11 cellular contexts compared by ENCODE assay signal in the genomic region with DNA sequence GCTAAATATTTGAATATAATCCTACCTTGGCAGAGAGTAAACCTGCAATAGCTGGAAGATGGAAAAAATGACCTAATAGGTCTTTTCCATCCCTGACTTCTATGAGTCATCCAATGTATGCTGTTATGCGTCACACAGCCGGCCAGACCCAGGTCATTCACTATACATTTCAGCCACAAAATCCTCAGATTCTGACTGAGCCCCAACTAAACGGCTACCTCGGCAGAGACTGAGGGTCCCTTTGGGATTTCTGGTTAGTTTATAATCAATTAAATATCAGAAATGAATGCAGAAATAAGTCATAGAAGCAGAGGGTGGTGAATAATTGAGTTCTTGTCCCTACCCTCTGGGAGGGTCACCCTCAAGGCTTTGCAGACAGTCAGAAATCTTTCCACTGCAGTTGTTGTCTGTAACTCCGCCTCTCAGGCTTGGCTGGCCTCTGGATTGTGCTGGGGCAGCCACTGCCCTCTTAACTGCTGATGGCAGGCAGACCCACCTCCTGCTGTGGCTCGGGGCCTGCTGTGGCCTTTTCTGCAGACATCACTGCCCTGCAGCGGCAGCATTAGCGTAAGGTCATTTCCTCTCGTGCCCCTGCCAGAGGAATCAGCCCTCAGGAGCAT.
DNase-seq lines count a peak whose midpoint lies in the region; ATAC-seq and TF ChIP-seq lines count a peak whose summit lies in the region.
"Had no signal": no experiment of that assay in that cellular context is flagged by ENCODE, and none has a peak within 500 bp of the region (broad histone marks: within the 10 kb centered on the region; RNA-seq: fewer than 3 reads in every experiment).

No MANE protein-coding gene starts in this region.

- H3K18ac ChIP-seq in mesenchymal stem cell (ENCODE audit: low read depth in 1 of 2, low read length in 2 of 2) = peak overlapping the region; percentile 65 to 81

- peak overlapping the region; percentile 10 for H2BK5ac ChIP-seq in mesenchymal stem cell (ENCODE audit: low read depth, low read length, poor library complexity, severe bottlenecking)

- H3K27ac ChIP-seq in HUES6 (ENCODE audit: low read depth, low read length) = peak overlapping the region; percentile 59; the same call in 1 of the 2 replicates
- H3K27ac ChIP-seq in mesenchymal stem cell (ENCODE audit: low read length, poor library complexity, severe bottlenecking) = peak overlapping the region; percentile 94
- no peak overlapping the region for H3K27ac ChIP-seq in CD8-positive, alpha-beta memory T cell (ENCODE audit: low read depth, low read length)
- H3K27ac ChIP-seq: skin epidermis had no signal

- H3K36me3 ChIP-seq in HUES6 (ENCODE audit: control insufficient read depth, insufficient read depth, low read length) = no peaks in the 10 kb centered on the region
- no peaks in the 10 kb centered on the region for H3K36me3 ChIP-seq in mesenchymal stem cell (ENCODE audit: control insufficient read depth in 1 of 2, insufficient read depth in 2 of 2, low read depth in 1 of 2, low read length in 2 of 2)
- no peaks in the 10 kb centered on the region for H3K36me3 ChIP-seq in CD8-positive, alpha-beta memory T cell (ENCODE audit: insufficient read depth, low read length)

- H3K4me3 Mint-ChIP-seq in brain = peak overlapping the region in 2 of 5 experiments; percentile 18 to 51
- H3K4me3 Mint-ChIP-seq in CD8-positive, alpha-beta memory T cell = no peak overlapping the region

- POLR2A ChIA-PET in CD8-positive, alpha-beta memory T cell (lab: Charles Lee) = no interaction called here

- H3K4ac ChIP-seq in mesenchymal stem cell (ENCODE audit: low read depth in 1 of 2, low read length in 2 of 2) = peak overlapping the region in 1 of 2 experiments; percentile 78

- H3K14ac ChIP-seq in mesenchymal stem cell (ENCODE audit: low read length in 2 of 2) = no peak overlapping the region

- H3K27me3 Mint-ChIP-seq in brain = peaks cover 4% of the 10 kb centered on the region
- no peaks in the 10 kb centered on the region for H3K27me3 Mint-ChIP-seq in CD8-positive, alpha-beta memory T cell

- H2AFZ ChIP-seq in mesenchymal stem cell (ENCODE audit: low read depth, low read length) = no peak overlapping the region

- DNase-seq in DMS53 (lab: John Stamatoyannopoulos, UW) = peak; percentile 62
- peak; percentile 90 for DNase-seq in mesenchymal stem cell
- DNase-seq in AG08395 (ENCODE audit: low spot score) = no peak
- DNase-seq in CD8-positive, alpha-beta memory T cell = no peak
- DNase-seq in midbrain (lab: John Stamatoyannopoulos, UW) = no peak
- DNase-seq: cerebellar nuclear complex, GDM1 had no signal

- H4K8ac ChIP-seq in mesenchymal stem cell (ENCODE audit: low read length) = peak overlapping the region; percentile 83

- CTCF ChIA-PET in CD8-positive, alpha-beta memory T cell (lab: Charles Lee) = no interaction called here

- H4K91ac ChIP-seq in mesenchymal stem cell (ENCODE audit: low read length) = peak overlapping the region; percentile 43

- no peak overlapping the region for H2BK15ac ChIP-seq in mesenchymal stem cell (ENCODE audit: low read depth, poor library complexity, severe bottlenecking)

- 1% methylated on average over 7 of the region's 9 CpGs for WGBS in mesenchymal stem cell

- no peak for TF ChIP-seq CTCF in brain (conservative IDR thresholded peaks at IDR 0.05)

- no peak for ATAC-seq in GM21360 (IDR thresholded peaks at IDR 0.05; ENCODE audit: unreplicated experiment)

- H3K27ac Mint-ChIP-seq in brain = peak overlapping the region in 3 of 5 experiments; percentile 74 to 91 (median 90)
- no peak overlapping the region for H3K27ac Mint-ChIP-seq in CD8-positive, alpha-beta memory T cell

- peak overlapping the region in 1 of 2 experiments; percentile 94 for H2BK12ac ChIP-seq in mesenchymal stem cell (ENCODE audit: low read length in 2 of 2)

- H3K9ac ChIP-seq in HUES6 (ENCODE audit: low read length) = no peak overlapping the region
- H3K9ac ChIP-seq in mesenchymal stem cell (ENCODE audit: low read length) = no peak overlapping the region

- H3K27me3 ChIP-seq in HUES6 (ENCODE audit: control insufficient read depth, insufficient read depth, low read length) = no peaks in the 10 kb centered on the region
- no peaks in the 10 kb centered on the region for H3K27me3 ChIP-seq in mesenchymal stem cell (ENCODE audit: control insufficient read depth in 1 of 2, insufficient read depth in 1 of 2, low read length in 2 of 2)
- H3K27me3 ChIP-seq in CD8-positive, alpha-beta memory T cell (ENCODE audit: insufficient read depth, low read length, poor library complexity, severe bottlenecking) = no peaks in the 10 kb centered on the region

- no peak overlapping the region for H2AK5ac ChIP-seq in mesenchymal stem cell (ENCODE audit: low read length, severe bottlenecking)

- H3K4me3 ChIP-seq in HUES6 (ENCODE audit: low read depth, low read length) = no peak overlapping the region
- no peak overlapping the region for H3K4me3 ChIP-seq in mesenchymal stem cell (ENCODE audit: insufficient read depth in 1 of 2, low read depth in 1 of 2, low read length in 2 of 2)
- no peak overlapping the region for H3K4me3 ChIP-seq in CD8-positive, alpha-beta memory T cell (ENCODE audit: low read length)
- H3K4me3 ChIP-seq: skin epidermis had no signal

- H3K9me3 ChIP-seq in HUES6 (ENCODE audit: control insufficient read depth, insufficient read depth, low read depth, low read length) (peaks cover 8% of the 10 kb centered on the region; the same call in 1 of the 2 replicates), mesenchymal stem cell (ENCODE audit: control insufficient read depth, low read length) (peaks cover 27% of the 10 kb centered on the region)
- H3K9me3 ChIP-seq in CD8-positive, alpha-beta memory T cell (ENCODE audit: low read length) = no peaks in the 10 kb centered on the region

- no peak overlapping the region for H2BK120ac ChIP-seq in mesenchymal stem cell (ENCODE audit: low read depth, low read length)

- no peak overlapping the region for H3K4me2 ChIP-seq in mesenchymal stem cell (ENCODE audit: low read length, poor library complexity, severe bottlenecking)

- peaks cover 29% of the 10 kb centered on the region for H3K4me1 Mint-ChIP-seq in brain
- H3K4me1 Mint-ChIP-seq in CD8-positive, alpha-beta memory T cell = no peaks in the 10 kb centered on the region

- H3K4me1 ChIP-seq in HUES6 (ENCODE audit: control insufficient read depth, insufficient read depth, low read length) = peaks cover 17% of the 10 kb centered on the region; the same call in 1 of the 2 replicates
- H3K4me1 ChIP-seq in mesenchymal stem cell (ENCODE audit: control insufficient read depth, insufficient read depth, low read depth, low read length) = peaks cover 4% of the 10 kb centered on the region
- H3K4me1 ChIP-seq in CD8-positive, alpha-beta memory T cell (ENCODE audit: insufficient read depth, low read length) = no peaks in the 10 kb centered on the region

- H3K36me3 Mint-ChIP-seq in brain = peaks cover 3% of the 10 kb centered on the region
- H3K36me3 Mint-ChIP-seq in CD8-positive, alpha-beta memory T cell = no peaks in the 10 kb centered on the region

- H3K79me1 ChIP-seq in mesenchymal stem cell (replicated peaks; ENCODE audit: low read length, poor library complexity, severe bottlenecking) = no peaks in the 10 kb centered on the region

- H3K23ac ChIP-seq in mesenchymal stem cell (ENCODE audit: low read length in 2 of 2) = no peak overlapping the region

- H3K9me3 Mint-ChIP-seq in brain = peaks cover 11 to 19% (median 16%) of the 10 kb centered on the region in 5 experiments
- peaks cover 2 to 10% (median 6%) of the 10 kb centered on the region in 5 donors for H3K9me3 Mint-ChIP-seq in CD8-positive, alpha-beta memory T cell

Comparison
In these comparisons a context has a peak if more than half of its experiments do, and no peak if none do; other contexts are left out.
1. DNase-seq: peak in DMS53 (single experiment) and mesenchymal stem cell (single experiment); none in AG08395 (single experiment), CD8-positive, alpha-beta memory T cell (0 of 5) and midbrain (single experiment).
2. H3K27ac Mint-ChIP-seq: peak in brain (3 of 5); none in CD8-positive, alpha-beta memory T cell (0 of 8).